In the genomic region with DNA sequence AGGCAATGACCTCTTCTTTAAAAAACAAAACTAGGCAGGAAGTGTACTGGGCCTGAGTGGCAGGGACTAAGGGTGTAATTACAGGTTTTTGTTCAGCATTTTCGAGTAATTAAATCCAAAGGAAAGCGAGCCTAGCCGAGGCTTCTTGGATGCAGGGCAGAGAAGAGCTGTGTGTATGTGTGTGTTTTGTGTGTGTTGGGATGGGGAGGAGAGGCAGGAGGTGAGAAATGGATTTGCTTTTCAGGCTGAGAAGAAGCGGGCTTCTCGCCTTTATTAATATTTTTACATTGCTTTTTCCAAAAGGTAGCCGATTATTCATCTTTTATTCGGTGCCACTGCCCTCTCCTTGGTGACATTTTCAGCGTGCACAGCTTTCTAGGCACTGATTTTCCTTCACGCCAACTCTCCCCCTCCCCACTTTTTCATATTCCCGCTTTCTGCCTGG, we compare ENCODE assay signal across 9 cellular contexts. TPM values are rescaled to one million over a fixed set of nuclear protein-coding genes. Genes with fewer than 3 reads are reported as not detected.
DNase-seq lines count a peak whose midpoint lies in the region; ATAC-seq, FAIRE-seq and TF ChIP-seq lines count a peak whose summit lies in the region.
"Had no signal": no experiment of that assay in that cellular context is flagged by ENCODE, and none has a peak within 500 bp of the region (broad histone marks: within the 10 kb centered on the region; RNA-seq: fewer than 3 reads in every experiment).

No MANE protein-coding gene starts in this region.

- ATAC-seq in HG03571 (IDR thresholded peaks at IDR 0.05; ENCODE audit: unreplicated experiment) = no peak

- FAIRE-seq in H54 (lab: Jason Lieb, UNC) = no peak

- peak overlapping the region; percentile 14 for H3K27ac ChIP-seq in SK-N-MC
- peak overlapping the region; percentile 23 for H3K27ac ChIP-seq in temporal lobe (ENCODE audit: low read depth, low read length)

- H3K27ac Mint-ChIP-seq in activated CD4-positive, alpha-beta T cell treated with anti-CD3 and anti-CD28 coated beads, Interleukin-2, amount 10 ng/mL, durations not matched to agents 7 days and 5 days = peak overlapping the region; percentile 97

- H3K4me3 Mint-ChIP-seq in activated CD4-positive, alpha-beta T cell treated with anti-CD3 and anti-CD28 coated beads, Interleukin-2, amount 10 ng/mL, durations not matched to agents 7 days and 5 days = peak overlapping the region; percentile 64

- H3K36me3 Mint-ChIP-seq in activated CD4-positive, alpha-beta T cell treated with anti-CD3 and anti-CD28 coated beads, Interleukin-2, amount 10 ng/mL, durations not matched to agents 7 days and 5 days (ENCODE audit: low read depth) = peaks cover 3% of the 10 kb centered on the region

- H3K4me3 ChIP-seq in SK-N-MC = no peak overlapping the region
- 0 out of 2 replicates have a peak overlapping the region, but pooled peaks have one; percentile 5 for H3K4me3 ChIP-seq in iPS-18c (ENCODE audit: insufficient read depth, low read depth, low read length)

- no peaks in the 10 kb centered on the region for H3K36me3 ChIP-seq in SK-N-MC (ENCODE audit: insufficient read depth, low read length)

- H3K4me1 Mint-ChIP-seq in activated CD4-positive, alpha-beta T cell treated with anti-CD3 and anti-CD28 coated beads, Interleukin-2, amount 10 ng/mL, durations not matched to agents 7 days and 5 days = peaks cover 90% of the 10 kb centered on the region

- DNase-seq in activated CD4-positive, alpha-beta T cell treated with anti-CD3 and anti-CD28 coated beads, Interleukin-2, amount 10 ng/mL, durations not matched to agents 7 days and 5 days = no peak
- no peak for DNase-seq in activated CD4-positive, alpha-beta T cell treated with anti-CD3 and anti-CD28 coated beads, Interleukin-2, amount 50 U/mL, for 1 hour
- no peak for DNase-seq in SK-N-MC (ENCODE audit: low read depth, low spot score)
- DNase-seq in COLO829 (ENCODE audit: low spot score) = no peak
- no peak for DNase-seq in H54 (ENCODE audit: insufficient read length, low spot score)
- DNase-seq: GOT3 had no signal

- no peaks in the 10 kb centered on the region for H3K27me3 Mint-ChIP-seq in activated CD4-positive, alpha-beta T cell treated with anti-CD3 and anti-CD28 coated beads, Interleukin-2, amount 10 ng/mL, durations not matched to agents 7 days and 5 days

- CTCF ChIA-PET in activated CD4-positive, alpha-beta T cell treated with anti-CD3 and anti-CD28 coated beads, Interleukin-2, amount 10 ng/mL, durations not matched to agents 7 days and 5 days (lab: Charles Lee) = interaction anchor here (1.1 to 1.4 kb wide), 2 partner anchors 8 to 161 kb away, joined by 4 read pairs; no protein-coding TSS in a partner anchor

- POLR2A ChIA-PET in activated CD4-positive, alpha-beta T cell treated with anti-CD3 and anti-CD28 coated beads, Interleukin-2, amount 10 ng/mL, durations not matched to agents 7 days and 5 days (lab: Charles Lee) = no interaction called here

- H3K9me3 Mint-ChIP-seq in activated CD4-positive, alpha-beta T cell treated with anti-CD3 and anti-CD28 coated beads, Interleukin-2, amount 10 ng/mL, durations not matched to agents 7 days and 5 days = no peaks in the 10 kb centered on the region

- no peaks in the 10 kb centered on the region for H3K9me3 ChIP-seq in SK-N-MC (ENCODE audit: low read depth, low read length)
- H3K9me3 ChIP-seq in iPS-18c (ENCODE audit: control insufficient read depth, insufficient read depth, low read length) = no peaks in the 10 kb centered on the region

- peak overlapping the region; percentile 15 for H3K9ac ChIP-seq in SK-N-MC (ENCODE audit: insufficient read length)

- no peak for TF ChIP-seq POLR2A in H54 (IDR thresholded peaks at IDR 0.05; ENCODE audit: low read depth, low read length)

RNA-seq across cellular contexts. Expression of gene IRF2BPL, which starts 8.9 kb away (rescaled TPM):
- total RNA-seq in activated CD4-positive, alpha-beta T cell treated with anti-CD3 and anti-CD28 coated beads, Interleukin-2, amount 10 ng/mL, durations not matched to agents 7 days and 5 days = 10 to 100 TPM; 26.0 to 29.9 TPM
- 54.6 TPM for total RNA-seq in temporal lobe
